Comparison of ENCODE assay signal across 31 cellular contexts in genomic region chr3:69141313-69141712, GRCh38. TPM values are rescaled to one million over a fixed set of nuclear protein-coding genes. Genes with fewer than 3 reads are reported as not detected.
"Had no signal": no experiment of that assay in that cellular context is flagged by ENCODE, and none has a peak within 500 bp of the region (broad histone marks: within the 10 kb centered on the region; RNA-seq: fewer than 3 reads in every experiment).

No MANE protein-coding gene starts in this region.

- H3K36me3 ChIP-seq: adrenal gland, esophagus muscularis mucosa, heart left ventricle, WERI-Rb-1 had no signal

- ATAC-seq: activated CD4-positive, CD25-positive, alpha-beta regulatory T cell treated with anti-CD3 and anti-CD28 coated beads, Interleukin-2, amount 50 U/mL, for 24 hours; activated naive CD4-positive, alpha-beta T cell treated with anti-CD3 and anti-CD28 coated beads, Interleukin-2, amount 50 U/mL, for 72 hours; activated T-cell treated with anti-CD3 and anti-CD28 coated beads, Interleukin-2, amount 50 U/mL, for 72 hours; body of pancreas; effector memory CD8-positive, alpha-beta T cell; foreskin keratinocyte; heart left ventricle; T-helper 17 cell had no signal

- H3K4me1 ChIP-seq: adrenal gland, body of pancreas, foreskin keratinocyte had no signal

- H3K9me3 Mint-ChIP-seq: activated B cell treated with CpG ODN at 0.5 μM for 24 hours; activated naive CD4-positive, alpha-beta T cell treated with anti-CD3 and anti-CD28 coated beads, Interleukin-2, amount 10 ng/mL, durations not matched to agents 7 days and 5 days; activated naive CD4-positive, alpha-beta T cell treated with anti-CD3 and anti-CD28 coated beads, Interleukin-2, amount 50 U/mL, for 72 hours; activated T-cell treated with anti-CD3 and anti-CD28 coated beads, Interleukin-2, amount 50 U/mL, for 24 hours; activated T-cell treated with anti-CD3 and anti-CD28 coated beads, Interleukin-2, amount 50 U/mL, for 72 hours; effector memory CD8-positive, alpha-beta T cell; T-helper 2 cell treated with Interferon-gamma antibody and Interleukin-4, amounts not matched to agents 5 μg/mL and 100 μg/mL, for 36 hours had no signal

- H3K27ac Mint-ChIP-seq: activated B cell treated with CpG ODN at 0.5 μM for 24 hours; activated naive CD4-positive, alpha-beta T cell treated with anti-CD3 and anti-CD28 coated beads, Interleukin-2, amount 10 ng/mL, durations not matched to agents 7 days and 5 days; activated naive CD4-positive, alpha-beta T cell treated with anti-CD3 and anti-CD28 coated beads, Interleukin-2, amount 50 U/mL, for 72 hours; activated T-cell treated with anti-CD3 and anti-CD28 coated beads, Interleukin-2, amount 50 U/mL, for 24 hours; activated T-cell treated with anti-CD3 and anti-CD28 coated beads, Interleukin-2, amount 50 U/mL, for 72 hours; effector memory CD8-positive, alpha-beta T cell; T-helper 17 cell; T-helper 2 cell treated with Interferon-gamma antibody and Interleukin-4, amounts not matched to agents 5 μg/mL and 100 μg/mL, for 36 hours had no signal

- H3K9me3 ChIP-seq: adrenal gland, body of pancreas, esophagus muscularis mucosa, heart left ventricle had no signal

- H3K4me3 Mint-ChIP-seq: activated B cell treated with CpG ODN at 0.5 μM for 24 hours; activated naive CD4-positive, alpha-beta T cell treated with anti-CD3 and anti-CD28 coated beads, Interleukin-2, amount 10 ng/mL, durations not matched to agents 7 days and 5 days; activated T-cell treated with anti-CD3 and anti-CD28 coated beads, Interleukin-2, amount 50 U/mL, for 24 hours; activated T-cell treated with anti-CD3 and anti-CD28 coated beads, Interleukin-2, amount 50 U/mL, for 72 hours; effector memory CD8-positive, alpha-beta T cell; T-helper 17 cell; T-helper 2 cell treated with Interferon-gamma antibody and Interleukin-4, amounts not matched to agents 5 μg/mL and 100 μg/mL, for 36 hours had no signal

- H3K27me3 ChIP-seq: body of pancreas, esophagus muscularis mucosa, heart left ventricle had no signal

- H3K4me1 Mint-ChIP-seq: activated B cell treated with CpG ODN at 0.5 μM for 24 hours; activated naive CD4-positive, alpha-beta T cell treated with anti-CD3 and anti-CD28 coated beads, Interleukin-2, amount 10 ng/mL, durations not matched to agents 7 days and 5 days had no signal

- H3K36me3 Mint-ChIP-seq: activated naive CD4-positive, alpha-beta T cell treated with anti-CD3 and anti-CD28 coated beads, Interleukin-2, amount 10 ng/mL, durations not matched to agents 7 days and 5 days; activated naive CD4-positive, alpha-beta T cell treated with anti-CD3 and anti-CD28 coated beads, Interleukin-2, amount 50 U/mL, for 72 hours had no signal

- H3K27ac ChIP-seq: adrenal gland, body of pancreas, esophagus muscularis mucosa, foreskin keratinocyte, heart left ventricle, WERI-Rb-1 had no signal

- H3K4me3 ChIP-seq: adrenal gland, body of pancreas, esophagus muscularis mucosa, heart left ventricle had no signal

- DNase-seq: activated B cell treated with CpG ODN at 0.5 μM for 24 hours; activated CD4-positive, alpha-beta T cell treated with anti-CD3 and anti-CD28 coated beads for 48 hours; activated CD4-positive, alpha-beta T cell treated with anti-CD3 and anti-CD28 coated beads, Interleukin-2, amount 50 U/mL, for 1 hour; activated CD4-positive, alpha-beta T cell treated with anti-CD3 and anti-CD28 coated beads, Interleukin-2, amount 50 U/mL, for 48 hours; activated CD8-positive, alpha-beta memory T cell treated with anti-CD3 and anti-CD28 coated beads, Interleukin-2, amount 50 U/mL, for 48 hours; activated gamma-delta T cell; activated naive CD4-positive, alpha-beta T cell; activated naive CD4-positive, alpha-beta T cell treated with anti-CD3 and anti-CD28 coated beads, Interleukin-2, amount 10 ng/mL, durations not matched to agents 7 days and 5 days; activated T-cell treated with anti-CD3 and anti-CD28 coated beads for 4 hours; activated T-cell treated with anti-CD3 and anti-CD28 coated beads, Interleukin-2, amount 50 U/mL, for 24 hours; activated T-cell treated with anti-CD3 and anti-CD28 coated beads, Interleukin-2, amount 50 U/mL, for 72 hours; adrenal gland; amygdala; aorta; body of pancreas; caudate nucleus; cortex of kidney; dermis blood vessel endothelial cell; effector CD4-positive, alpha-beta T cell; effector memory CD8-positive, alpha-beta T cell; foreskin keratinocyte; heart left ventricle; T-helper 1 cell; T-helper 17 cell; T1000; WERI-Rb-1 had no signal

RNA-seq across cellular contexts. Expression of gene LMOD3, which starts 18.9 kb away (rescaled TPM):
- total RNA-seq: activated B cell treated with CpG ODN at 0.5 μM for 24 hours; activated naive CD4-positive, alpha-beta T cell treated with anti-CD3 and anti-CD28 coated beads, Interleukin-2, amount 50 U/mL, for 72 hours; activated T-cell treated with anti-CD3 and anti-CD28 coated beads, Interleukin-2, amount 50 U/mL, for 72 hours; chondrocyte; dermis blood vessel endothelial cell; foreskin keratinocyte; T-helper 17 cell had no signal
